Comparison of ENCODE assay signal across 30 cellular contexts in genomic region chr7:29115753-29116152, GRCh38. TPM values are rescaled to one million over a fixed set of nuclear protein-coding genes. Genes with fewer than 3 reads are reported as not detected.
"Had no signal": no experiment of that assay in that cellular context is flagged by ENCODE, and none has a peak within 500 bp of the region (broad histone marks: within the 10 kb centered on the region; RNA-seq: fewer than 3 reads in every experiment).

No MANE protein-coding gene starts in this region.

- H3K4me1 ChIP-seq: psoas muscle, right atrium auricular region had no signal

- H3K36me3 ChIP-seq: neutrophil, ovary, right atrium auricular region, stomach, thyroid gland, upper lobe of right lung had no signal

- ATAC-seq: activated CD8-positive, alpha-beta T cell treated with anti-CD3 and anti-CD28 coated beads, Interleukin-2, amount 10 ng/mL, durations not matched to agents 7 days and 5 days; activated naive CD4-positive, alpha-beta T cell treated with anti-CD3 and anti-CD28 coated beads, Interleukin-2, amount 50 U/mL, for 72 hours; activated T-cell treated with anti-CD3 and anti-CD28 coated beads, Interleukin-2, amount 50 U/mL, for 72 hours; psoas muscle; stimulated activated naive B cell treated with anti-CD40 and anti-IgM and Interleukin-4, amounts not matched to agents 10 μg/mL and 1 μg/mL and 100 μg/mL, for 72 hours; T-helper 17 cell; upper lobe of right lung; WTC11 had no signal

- H3K9me3 Mint-ChIP-seq: activated T-cell treated with anti-CD3 and anti-CD28 coated beads, Interleukin-2, amount 50 U/mL, for 72 hours had no signal

- H3K27me3 ChIP-seq: ovary, right atrium auricular region, thyroid gland, upper lobe of right lung had no signal

- H3K4me3 Mint-ChIP-seq: activated CD8-positive, alpha-beta T cell treated with anti-CD3 and anti-CD28 coated beads, Interleukin-2, amount 10 ng/mL, durations not matched to agents 7 days and 5 days; activated T-cell treated with anti-CD3 and anti-CD28 coated beads, Interleukin-2, amount 50 U/mL, for 72 hours; mesothelial cell of epicardium; naive B cell; nephron progenitor cell; stimulated activated naive B cell treated with anti-CD40 and anti-IgM and Interleukin-4, amounts not matched to agents 10 μg/mL and 1 μg/mL and 100 μg/mL, for 72 hours; T-helper 17 cell; WTC11 had no signal

- FAIRE-seq: bronchial epithelial cell, colon, frontal cortex had no signal

- H3K9me3 ChIP-seq: neutrophil, ovary, psoas muscle, right atrium auricular region, stomach, thyroid gland, upper lobe of right lung had no signal

- H3K27ac Mint-ChIP-seq: activated CD8-positive, alpha-beta T cell treated with anti-CD3 and anti-CD28 coated beads, Interleukin-2, amount 10 ng/mL, durations not matched to agents 7 days and 5 days; activated naive CD4-positive, alpha-beta T cell treated with anti-CD3 and anti-CD28 coated beads, Interleukin-2, amount 50 U/mL, for 72 hours; activated T-cell treated with anti-CD3 and anti-CD28 coated beads, Interleukin-2, amount 50 U/mL, for 72 hours; mesothelial cell of epicardium; nephron progenitor cell; stimulated activated naive B cell treated with anti-CD40 and anti-IgM and Interleukin-4, amounts not matched to agents 10 μg/mL and 1 μg/mL and 100 μg/mL, for 72 hours; T-helper 17 cell; WTC11 had no signal

- H3K36me3 Mint-ChIP-seq: activated naive CD4-positive, alpha-beta T cell treated with anti-CD3 and anti-CD28 coated beads, Interleukin-2, amount 50 U/mL, for 72 hours; mesothelial cell of epicardium; stimulated activated naive B cell treated with anti-CD40 and anti-IgM and Interleukin-4, amounts not matched to agents 10 μg/mL and 1 μg/mL and 100 μg/mL, for 72 hours had no signal

- DNase-seq: activated CD4-positive, alpha-beta T cell treated with anti-CD3 and anti-CD28 coated beads, Interleukin-2, amount 50 U/mL, for 1 hour; activated CD8-positive, alpha-beta T cell treated with anti-CD3 and anti-CD28 coated beads, Interleukin-2, amount 10 ng/mL, durations not matched to agents 7 days and 5 days; activated naive CD4-positive, alpha-beta T cell; activated T-cell treated with anti-CD3 and anti-CD28 coated beads for 4 hours; activated T-cell treated with anti-CD3 and anti-CD28 coated beads, Interleukin-2, amount 50 U/mL, for 72 hours; effector CD4-positive, alpha-beta T cell; left cardiac atrium; mammary epithelial cell; naive B cell; nephron progenitor cell; ovary; psoas muscle; stimulated activated CD4-positive, alpha-beta T cell treated with anti-CD3 and anti-CD28 coated beads, Interleukin-15, amount 100 ng/mL, for 24 hours; stimulated activated CD4-positive, alpha-beta T cell treated with anti-CD3 and anti-CD28 coated beads, Interleukin-2, amount 100 ng/mL, for 24 hours; stimulated activated naive B cell treated with anti-CD40 and anti-IgM and Interleukin-4, amounts not matched to agents 10 μg/mL and 1 μg/mL and 100 μg/mL, for 72 hours; stomach; T-helper 17 cell; T1000; thyroid gland; upper lobe of right lung had no signal

- H3K4me3 ChIP-seq: ovary, psoas muscle, right atrium auricular region, smooth muscle cell, stomach, thyroid gland, upper lobe of right lung had no signal

- H3K27ac ChIP-seq: epithelial cell of prostate, neutrophil, ovary, psoas muscle, right atrium auricular region, thyroid gland, upper lobe of right lung had no signal

RNA-seq across cellular contexts. Expression of gene CPVL, which starts 30.6 kb away (rescaled TPM):
- total RNA-seq: activated CD8-positive, alpha-beta T cell treated with anti-CD3 and anti-CD28 coated beads, Interleukin-2, amount 10 ng/mL, durations not matched to agents 7 days and 5 days; activated naive CD4-positive, alpha-beta T cell treated with anti-CD3 and anti-CD28 coated beads, Interleukin-2, amount 50 U/mL, for 72 hours; bronchial epithelial cell; mammary epithelial cell had no signal
